ENCODE assay signal across 7 cellular contexts in genomic region chr3:174335324-174335723, GRCh38.
"Had no signal": no experiment of that assay in that cellular context is flagged by ENCODE, and none has a peak within 500 bp of the region (broad histone marks: within the 10 kb centered on the region; RNA-seq: fewer than 3 reads in every experiment).

No MANE protein-coding gene starts in this region.

- H3K4me1 Mint-ChIP-seq: IgD-negative memory B cell had no signal

- H3K4me3 Mint-ChIP-seq: GM23338, HFFc6, IgD-negative memory B cell had no signal

- H3K4me2 ChIP-seq: GM23338 had no signal

- H3K9me3 ChIP-seq: HAP-1 had no signal

- DNase-seq: H7, HFFc6, KG1 had no signal

- H3K27me3 Mint-ChIP-seq: IgD-negative memory B cell had no signal

- H3K36me3 ChIP-seq: HAP-1 had no signal

- ATAC-seq: GM23338, HCT116 had no signal

- H3K9me3 Mint-ChIP-seq: GM23338, HFFc6 had no signal

- H3K27ac Mint-ChIP-seq: GM23338, HFFc6, IgD-negative memory B cell had no signal

- H3K4me3 ChIP-seq: GM23338, HAP-1 had no signal
